In the genomic region with DNA sequence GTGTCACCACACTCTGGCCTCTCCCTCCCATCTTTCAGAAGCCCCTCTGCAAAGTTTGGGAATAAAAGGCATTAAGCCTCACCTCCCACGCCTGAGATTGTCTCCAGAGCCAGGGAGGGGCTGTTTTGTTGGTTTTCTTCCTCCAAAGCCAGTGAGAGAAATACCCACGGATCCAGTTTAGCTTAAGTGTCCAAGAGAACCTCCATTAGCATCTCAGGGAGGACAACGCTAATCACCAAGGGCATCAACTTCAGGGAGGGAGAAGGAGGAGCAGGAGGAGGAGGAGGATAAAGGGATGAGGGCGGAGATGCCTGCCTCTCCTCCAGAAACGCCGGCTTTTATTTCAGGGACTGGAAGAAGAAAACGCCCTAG, we compare ENCODE assay signal across 24 cellular contexts.
A peak's percentile ranks its signal among the peaks of the same experiment; 100 is the strongest.
DNase-seq lines count a peak whose midpoint lies in the region; ATAC-seq and TF ChIP-seq lines count a peak whose summit lies in the region.
"Had no signal": no experiment of that assay in that cellular context is flagged by ENCODE, and none has a peak within 500 bp of the region (broad histone marks: within the 10 kb centered on the region; RNA-seq: fewer than 3 reads in every experiment).

No MANE protein-coding gene starts in this region.

- peaks cover 17% of the 10 kb centered on the region; the same call in 1 of the 2 replicates for H3F3A ChIP-seq in MM.1S (ENCODE audit: insufficient read depth, low read length)

- intact Hi-C loops in uterus (cut with DNase I; ENCODE audit: low total_unique reads) (loop anchor here (2.0 kb wide), 1 partner anchor 69 kb away; no protein-coding TSS in a partner anchor), cardiac septum (cut with DNase I) (no loop called here)

- H3K4me2 ChIP-seq in MM.1S (ENCODE audit: low read depth, low read length) = peak overlapping the region; percentile 21; the same call in 1 of the 2 replicates
- H3K4me2 ChIP-seq: SK-N-SH had no signal

- DNase-seq in MM.1S (no peak), nephron progenitor cell (no peak), uterus (peak in 1 of 2 donors; percentile 52), T-helper 9 cell (no peak), cardiac septum (ENCODE audit: low spot score) (no peak)
- DNase-seq: Caco-2; CD8-positive, alpha-beta T cell; GDM1; H7; Kasumi-1; MV-4-11; NCI-H1105; NCI-H2029; NCI-H2227 treated with DMSO at 0.1 percent for 48 hours; NCI-H526 treated with DMSO at 0.1 percent for 48 hours; SIG-M5; SK-N-SH; SW 1271 had no signal

- no peak overlapping the region for H3K27ac ChIP-seq in MM.1S (ENCODE audit: low read length)
- peak overlapping the region; percentile 55 for H3K27ac ChIP-seq in cingulate gyrus (ENCODE audit: low read depth, low read length)
- H3K27ac ChIP-seq in uterus = peak overlapping the region; percentile 82
- H3K27ac ChIP-seq: C4-2B, GM23248 had no signal

- H3K27me3 ChIP-seq in MM.1S (replicated peaks; ENCODE audit: insufficient read depth, low read length) (no peaks in the 10 kb centered on the region), uterus (no peaks in the 10 kb centered on the region)

- H3K79me2 ChIP-seq in MM.1S (ENCODE audit: low read length) = no peaks in the 10 kb centered on the region

- TF ChIP-seq POLR2A in uterus (IDR thresholded peaks at IDR 0.05) = no peak

- H3K9me2 ChIP-seq in MM.1S (replicated peaks; ENCODE audit: insufficient read depth, low read length) = no peaks in the 10 kb centered on the region
- H3K9me2 ChIP-seq: SK-N-SH had no signal

- H3K4me3 ChIP-seq in MM.1S (ENCODE audit: low read length) (no peak overlapping the region), uterus (no peak overlapping the region)
- H3K4me3 ChIP-seq: GM12878, GM23248 had no signal

- no peak overlapping the region for H3K9ac ChIP-seq in MM.1S (ENCODE audit: low read length)
- H3K9ac ChIP-seq: GM23248, SK-N-SH had no signal

- peaks cover 56% of the 10 kb centered on the region for H3K36me3 Mint-ChIP-seq in nephron progenitor cell (ENCODE audit: low read depth)

- ATAC-seq in HG03045 (IDR thresholded peaks at IDR 0.05; ENCODE audit: unreplicated experiment) = no peak
- ATAC-seq: CD8-positive, alpha-beta T cell; Panc1 had no signal

- H4K20me1 ChIP-seq in MM.1S (ENCODE audit: insufficient read depth, low read length) = no peaks in the 10 kb centered on the region

- H3K36me3 ChIP-seq in MM.1S (replicated peaks; ENCODE audit: insufficient read depth, low read length) (no peaks in the 10 kb centered on the region), uterus (no peaks in the 10 kb centered on the region)

- H3K4me1 Mint-ChIP-seq in nephron progenitor cell = peaks cover 53% of the 10 kb centered on the region

- H3K27me3 Mint-ChIP-seq in nephron progenitor cell (ENCODE audit: low read depth, poor library complexity) = peaks cover 19% of the 10 kb centered on the region

- no peak overlapping the region for H2AFZ ChIP-seq in MM.1S (ENCODE audit: low read length)
- H2AFZ ChIP-seq: GM23248 had no signal

- H3K9me3 ChIP-seq in MM.1S (replicated peaks; ENCODE audit: insufficient read depth, low read length) (no peaks in the 10 kb centered on the region), uterus (no peaks in the 10 kb centered on the region)
- H3K9me3 ChIP-seq: SK-N-SH had no signal

- H3K9me3 Mint-ChIP-seq in nephron progenitor cell = peaks cover 53% of the 10 kb centered on the region

- H3K4me3 Mint-ChIP-seq in nephron progenitor cell = peak overlapping the region; percentile 4
- H3K4me3 Mint-ChIP-seq: CD8-positive, alpha-beta T cell had no signal

- TF ChIP-seq CTCF in MM.1S (IDR thresholded peaks at IDR 0.05; ENCODE audit: low read length) (no peak), nephron progenitor cell (IDR thresholded peaks at IDR 0.05) (no peak), uterus (IDR thresholded peaks at IDR 0.05) (no peak)

- peak overlapping the region; percentile 37 for H3K27ac Mint-ChIP-seq in nephron progenitor cell
- H3K27ac Mint-ChIP-seq: CD8-positive, alpha-beta T cell had no signal

- H3K4me1 ChIP-seq in MM.1S (ENCODE audit: low read length) (peaks cover 25% of the 10 kb centered on the region), uterus (peaks cover 0 to 4% of the 10 kb centered on the region in 2 donors)
- H3K4me1 ChIP-seq: Caco-2 had no signal
